ENCODE assay signal across 8 cellular contexts in genomic region chr6:593139-593906, GRCh38.
DNase-seq lines count a peak whose midpoint lies in the region; ATAC-seq and TF ChIP-seq lines count a peak whose summit lies in the region.

No MANE protein-coding gene starts in this region.

- TF ChIP-seq EP300 in SK-N-SH (IDR thresholded peaks at IDR 0.05; ENCODE audit: borderline replicate concordance in 1 of 2, low read depth in 1 of 2, low read length in 1 of 2) (no peak), sigmoid colon (IDR thresholded peaks at IDR 0.05) (no peak)

- POLR2A ChIA-PET in SK-N-SH (lab: Yijun Ruan, JAX), result no interaction called here

- no peak overlapping the region for H2AFZ ChIP-seq in SK-N-SH (ENCODE audit: low read depth)

- intact Hi-C loops in sigmoid colon (cut with DNase I), result loop anchor here (2.0 to 5.0 kb wide), 4 partner anchors 99 to 843 kb away; partner anchors contain the start of gene EXOC2

- CTCF ChIA-PET in SK-N-SH (lab: Yijun Ruan, JAX), result interaction anchor here (0.6 to 5.7 kb wide), 47 partner anchors 10 to 845 kb away, joined by 3 to 44 read pairs (median 5); no protein-coding TSS in a partner anchor
- CTCF ChIA-PET in activated naive CD4-positive, alpha-beta T cell treated with anti-CD3 and anti-CD28 coated beads, Interleukin-2, amount 10 ng/mL, durations not matched to agents 7 days and 5 days (lab: Charles Lee), result interaction anchor here (0.8 to 5.4 kb wide), 31 partner anchors 9 to 804 kb away, joined by 3 to 30 read pairs (median 4); partner anchors contain the start of genes FOXQ1 and IRF4

- ATAC-seq in HG02970 (IDR thresholded peaks at IDR 0.05; ENCODE audit: low FRiP score, unreplicated experiment), result no peak
- ATAC-seq in HG02840 (IDR thresholded peaks at IDR 0.05; ENCODE audit: low FRiP score, unreplicated experiment), result no peak

- H4K20me1 ChIP-seq in SK-N-SH (ENCODE audit: insufficient read depth), result no peaks in the 10 kb centered on the region

- no peaks in the 10 kb centered on the region for H3K9me3 Mint-ChIP-seq in activated naive CD4-positive, alpha-beta T cell treated with anti-CD3 and anti-CD28 coated beads, Interleukin-2, amount 10 ng/mL, durations not matched to agents 7 days and 5 days
- peaks cover 2% of the 10 kb centered on the region for H3K9me3 Mint-ChIP-seq in glutamatergic neuron (ENCODE audit: unreplicated experiment)

- no peak overlapping the region for H3K4me3 ChIP-seq in SK-N-SH (ENCODE audit: low read depth in 2 of 2, low read length in 1 of 2)
- H3K4me3 ChIP-seq in sigmoid colon, result no peak overlapping the region

- no peaks in the 10 kb centered on the region for H3K4me1 ChIP-seq in SK-N-SH (ENCODE audit: control insufficient read depth in 1 of 2, insufficient read depth in 2 of 2, low read depth in 1 of 2, low read length in 1 of 2)
- peaks cover 0 to 9% (median 0%) of the 10 kb centered on the region in 4 donors for H3K4me1 ChIP-seq in sigmoid colon

- peak; percentile 81 for TF ChIP-seq CTCF in SK-N-SH (IDR thresholded peaks at IDR 0.05)
- TF ChIP-seq CTCF in glutamatergic neuron (IDR thresholded peaks at IDR 0.05; ENCODE audit: partially characterized antibody, unreplicated experiment), result peak; percentile 79
- peak in 3 of 4 experiments; percentile 54 to 69 (median 63) for TF ChIP-seq CTCF in sigmoid colon (IDR thresholded peaks at IDR 0.05)

- no peak for TF ChIP-seq POLR2A in sigmoid colon (IDR thresholded peaks at IDR 0.05)

- H3K4me3 Mint-ChIP-seq in activated naive CD4-positive, alpha-beta T cell treated with anti-CD3 and anti-CD28 coated beads, Interleukin-2, amount 10 ng/mL, durations not matched to agents 7 days and 5 days, result no peak overlapping the region
- no peak overlapping the region for H3K4me3 Mint-ChIP-seq in glutamatergic neuron (ENCODE audit: unreplicated experiment)

- peaks cover 38% of the 10 kb centered on the region for H3K36me3 Mint-ChIP-seq in activated naive CD4-positive, alpha-beta T cell treated with anti-CD3 and anti-CD28 coated beads, Interleukin-2, amount 10 ng/mL, durations not matched to agents 7 days and 5 days
- H3K36me3 Mint-ChIP-seq in glutamatergic neuron (ENCODE audit: unreplicated experiment), result peaks cover 13% of the 10 kb centered on the region

- H3K9me2 ChIP-seq in SK-N-SH, result no peaks in the 10 kb centered on the region

- no peaks in the 10 kb centered on the region for H3K27me3 ChIP-seq in SK-N-SH (ENCODE audit: insufficient read depth)
- no peaks in the 10 kb centered on the region for H3K27me3 ChIP-seq in sigmoid colon

- no peak overlapping the region for H3K9ac ChIP-seq in SK-N-SH

- H3K36me3 ChIP-seq in SK-N-SH (replicated peaks in 1 of 2; ENCODE audit: control insufficient read depth in 1 of 2, insufficient read depth in 2 of 2, low read length in 1 of 2) (peaks cover 8 to 35% of the 10 kb centered on the region in 2 experiments), sigmoid colon (peaks cover 0 to 43% (median 4%) of the 10 kb centered on the region in 4 donors)

- DNase-seq in G401 (ENCODE audit: low spot score) (peak; percentile 78), LoVo (ENCODE audit: low spot score) (peak; percentile 61), SK-N-SH (peak; percentile 52), glutamatergic neuron (peak; percentile 46), sigmoid colon (no peak)
- peak; percentile 78 for DNase-seq in activated naive CD4-positive, alpha-beta T cell treated with anti-CD3 and anti-CD28 coated beads, Interleukin-2, amount 10 ng/mL, durations not matched to agents 7 days and 5 days

- no peaks in the 10 kb centered on the region for H3K79me2 ChIP-seq in SK-N-SH (ENCODE audit: insufficient read depth)

- H3K27me3 Mint-ChIP-seq in activated naive CD4-positive, alpha-beta T cell treated with anti-CD3 and anti-CD28 coated beads, Interleukin-2, amount 10 ng/mL, durations not matched to agents 7 days and 5 days, result no peaks in the 10 kb centered on the region
- H3K27me3 Mint-ChIP-seq in glutamatergic neuron (ENCODE audit: unreplicated experiment), result peaks cover 1% of the 10 kb centered on the region

- H3K27ac Mint-ChIP-seq in activated naive CD4-positive, alpha-beta T cell treated with anti-CD3 and anti-CD28 coated beads, Interleukin-2, amount 10 ng/mL, durations not matched to agents 7 days and 5 days, result no peak overlapping the region
- H3K27ac Mint-ChIP-seq in glutamatergic neuron (ENCODE audit: unreplicated experiment), result no peak overlapping the region

- in situ Hi-C loops in G401 (cut with HindIII; ENCODE audit: low sequenced_read_pairs), result no loop called here

- H3K27ac ChIP-seq in SK-N-SH (ENCODE audit: low read depth in 2 of 2, low read length in 1 of 2) (no peak overlapping the region), sigmoid colon (peak overlapping the region; percentile 58 to 66 (median 64))

- TF ChIP-seq RAD21 in SK-N-SH (IDR thresholded peaks at IDR 0.05; ENCODE audit: low read length), result peak; percentile 79

- peaks cover 13% of the 10 kb centered on the region for H3K4me1 Mint-ChIP-seq in activated naive CD4-positive, alpha-beta T cell treated with anti-CD3 and anti-CD28 coated beads, Interleukin-2, amount 10 ng/mL, durations not matched to agents 7 days and 5 days
- H3K4me1 Mint-ChIP-seq in glutamatergic neuron (ENCODE audit: low read depth, unreplicated experiment), result no peaks in the 10 kb centered on the region

- H3F3A ChIP-seq in SK-N-SH (replicated peaks; ENCODE audit: insufficient read depth), result no peaks in the 10 kb centered on the region

- H3K4me2 ChIP-seq in SK-N-SH, result no peak overlapping the region

- H3K9me3 ChIP-seq in SK-N-SH, result no peaks in the 10 kb centered on the region
- no peaks in the 10 kb centered on the region for H3K9me3 ChIP-seq in sigmoid colon

- WGBS in SK-N-SH (ENCODE audit: low lambda C conversion rate), result 5% methylated on average over 5 of the region's 5 CpGs
- WGBS in sigmoid colon, 2 donors, result 3 to 5% methylated on average over 5 of the region's 5 CpGs

TF ChIP-seq in SK-N-SH, 30 proteins besides CTCF, POLR2A, EP300 and RAD21:
- TF ChIP-seq TCF12 (IDR thresholded peaks at IDR 0.05), result no peak
- peak; percentile 54 for TF ChIP-seq SMC3 (IDR thresholded peaks at IDR 0.05; ENCODE audit: low read depth, low read length)
TF ChIP-seq in SK-N-SH: peak in this region for 1.

Comparison
In these comparisons a context has a peak if more than half of its experiments do, and no peak if none do; other contexts are left out.
1. H3K27ac ChIP-seq: peak in sigmoid colon (4 of 4); none in SK-N-SH (0 of 2).
2. Peak in every context shown above with its lines, with median percentiles within 50 percentile points of each other: CTCF ChIP-seq.